In the genomic region with DNA sequence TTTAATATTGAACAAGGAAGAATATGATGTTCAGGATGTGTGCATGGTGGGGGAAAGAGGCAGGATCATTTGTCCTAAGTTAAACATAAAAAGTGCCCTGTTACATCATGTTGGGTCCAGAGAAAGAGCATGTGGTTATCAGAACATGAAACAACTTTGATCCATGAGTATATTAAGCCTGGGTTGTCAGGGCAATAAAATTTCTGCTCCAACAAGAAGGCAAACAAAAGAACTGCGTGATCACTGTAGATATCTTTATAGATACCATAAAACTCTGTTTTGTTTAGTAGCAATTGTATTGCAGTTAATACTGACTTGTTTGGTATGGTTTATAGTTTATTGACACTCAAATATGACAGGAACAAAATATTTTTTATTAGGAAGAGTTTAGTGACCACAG, we compare ENCODE assay signal across 23 cellular contexts. TPM values are rescaled to one million over a fixed set of nuclear protein-coding genes. Genes with fewer than 3 reads are reported as not detected.
"Had no signal": no experiment of that assay in that cellular context is flagged by ENCODE, and none has a peak within 500 bp of the region (broad histone marks: within the 10 kb centered on the region; RNA-seq: fewer than 3 reads in every experiment).

No MANE protein-coding gene starts in this region.

- H3K4me1 ChIP-seq: gastrocnemius medialis, heart right ventricle, left lung, lower lobe of right lung, neural progenitor cell, upper lobe of right lung, vagina had no signal

- ATAC-seq: effector memory CD8-positive, alpha-beta T cell; gastrocnemius medialis; heart right ventricle; left lung; lower lobe of right lung; natural killer cell treated with Interleukin-12 subunit alpha and Interleukin-12 subunit beta and Interleukin-15 and Interleukin-18, amount 100 ng/mL, for 72 hours; right cardiac atrium; stimulated activated naive CD8-positive, alpha-beta T cell treated with anti-CD3 and anti-CD28 coated beads, Interleukin-15, Interleukin-2, amounts not matched to agents 100 U/mL and 50 U/mL, for 24 hours; upper lobe of right lung had no signal

- H3K4me3 ChIP-seq: dorsolateral prefrontal cortex, esophagus muscularis mucosa, gastrocnemius medialis, heart right ventricle, left lung, lower lobe of right lung, neural progenitor cell, ovary, smooth muscle cell, tibial artery, upper lobe of right lung, vagina had no signal

- H3K36me3 ChIP-seq: gastrocnemius medialis, heart right ventricle, left lung, lower lobe of right lung, neural progenitor cell, ovary, upper lobe of right lung, vagina had no signal

- H3K4me2 ChIP-seq: neural progenitor cell, smooth muscle cell had no signal

- H2AFZ ChIP-seq: neural progenitor cell had no signal

- H3K27ac ChIP-seq: dorsolateral prefrontal cortex, epithelial cell of prostate, esophagus muscularis mucosa, gastrocnemius medialis, heart right ventricle, left lung, lower lobe of right lung, neural progenitor cell, ovary, tibial artery, upper lobe of right lung, vagina had no signal

- H3K9ac ChIP-seq: neural progenitor cell had no signal

- H3K27me3 ChIP-seq: esophagus muscularis mucosa, gastrocnemius medialis, left lung, neural progenitor cell, ovary, tibial artery, vagina had no signal

- H3K9me3 ChIP-seq: esophagus muscularis mucosa, gastrocnemius medialis, heart right ventricle, left lung, lower lobe of right lung, ovary, tibial artery, upper lobe of right lung, vagina had no signal

- DNase-seq: cortex of kidney; dorsolateral prefrontal cortex; effector memory CD8-positive, alpha-beta T cell; gastrocnemius medialis; heart right ventricle; islet precursor cell; left lung; lower lobe of right lung; nucleus accumbens; ovary; right cardiac atrium; stimulated activated CD4-positive, alpha-beta T cell treated with anti-CD3 and anti-CD28 coated beads, Interleukin-2, amount 100 ng/mL, for 48 hours; stimulated activated naive CD8-positive, alpha-beta T cell treated with anti-CD3 and anti-CD28 coated beads, Interleukin-15, Interleukin-2, amounts not matched to agents 100 U/mL and 50 U/mL, for 24 hours; tibial artery; upper lobe of right lung had no signal

RNA-seq across cellular contexts. Expression of gene PCA3, which starts 35.2 kb away (rescaled TPM):
- total RNA-seq: fibroblast of villous mesenchyme; gastrocnemius medialis; heart right ventricle; lower lobe of right lung; mesothelial cell of epicardium; natural killer cell treated with Interleukin-12 subunit alpha and Interleukin-12 subunit beta and Interleukin-15 and Interleukin-18, amount 100 ng/mL, for 72 hours; ovary; smooth muscle cell; upper lobe of right lung; vagina had no signal
- polyA plus RNA-seq: ovary had no signal
